1 cellular context compared by ENCODE assay signal in the genomic region with DNA sequence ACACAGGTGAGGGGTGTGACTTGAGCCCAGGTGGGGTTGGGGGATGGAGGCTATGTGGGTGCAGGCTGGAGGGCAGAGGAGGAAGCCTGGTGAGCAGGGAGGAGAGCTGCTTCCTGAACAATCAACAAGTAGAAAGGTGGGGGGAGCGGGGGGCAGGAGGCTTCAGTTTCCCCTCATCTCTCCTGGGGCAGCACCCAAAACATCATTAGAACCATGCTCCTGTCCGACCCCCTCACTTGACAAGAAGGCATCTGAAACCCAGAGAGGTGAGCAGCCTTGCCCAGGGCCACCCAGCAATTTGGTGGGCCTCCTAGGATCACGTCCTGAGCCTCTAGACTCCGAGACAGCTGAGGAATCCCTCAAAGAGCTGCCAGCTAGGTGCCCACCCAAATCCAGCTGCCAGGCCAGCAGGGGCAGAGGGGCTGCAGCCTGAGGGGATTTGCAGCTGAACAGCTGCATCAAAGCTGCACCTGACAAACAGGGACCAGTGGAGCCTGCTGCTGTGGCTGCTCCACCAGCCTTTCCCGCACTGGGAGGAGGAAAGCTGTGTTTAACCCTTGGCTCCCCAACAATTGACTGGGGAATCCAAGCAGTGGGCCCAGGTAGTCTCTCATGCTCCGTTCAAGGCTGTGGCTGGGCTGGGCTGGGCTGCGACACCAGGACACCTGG.
TF ChIP-seq lines count a peak whose summit lies in the region.

No MANE protein-coding gene starts in this region.

TF ChIP-seq in liver, 16 proteins besides CTCF, POLR2A, EP300 and RAD21 (continued from another document):
- TF ChIP-seq REST (IDR thresholded peaks at IDR 0.05), result no peak
- no peak for TF ChIP-seq GABPA (IDR thresholded peaks at IDR 0.05 in 1 of 2, conservative IDR thresholded peaks at IDR 0.05 in 1 of 2)
- TF ChIP-seq, protein P1, sequence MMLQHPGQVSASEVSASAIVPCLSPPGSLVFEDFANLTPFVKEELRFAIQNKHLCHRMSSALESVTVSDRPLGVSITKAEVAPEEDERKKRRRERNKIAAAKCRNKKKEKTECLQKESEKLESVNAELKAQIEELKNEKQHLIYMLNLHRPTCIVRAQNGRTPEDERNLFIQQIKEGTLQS (IDR thresholded peaks at IDR 0.05), result no peak
- no peak for TF ChIP-seq YY1 (IDR thresholded peaks at IDR 0.05)
- TF ChIP-seq MAX (IDR thresholded peaks at IDR 0.05), result no peak
- TF ChIP-seq FOXA2 (IDR thresholded peaks at IDR 0.05), result no peak
- no peak for TF ChIP-seq FOXA1 (IDR thresholded peaks at IDR 0.05)
